ENCODE assay signal across 30 cellular contexts in the genomic region with DNA sequence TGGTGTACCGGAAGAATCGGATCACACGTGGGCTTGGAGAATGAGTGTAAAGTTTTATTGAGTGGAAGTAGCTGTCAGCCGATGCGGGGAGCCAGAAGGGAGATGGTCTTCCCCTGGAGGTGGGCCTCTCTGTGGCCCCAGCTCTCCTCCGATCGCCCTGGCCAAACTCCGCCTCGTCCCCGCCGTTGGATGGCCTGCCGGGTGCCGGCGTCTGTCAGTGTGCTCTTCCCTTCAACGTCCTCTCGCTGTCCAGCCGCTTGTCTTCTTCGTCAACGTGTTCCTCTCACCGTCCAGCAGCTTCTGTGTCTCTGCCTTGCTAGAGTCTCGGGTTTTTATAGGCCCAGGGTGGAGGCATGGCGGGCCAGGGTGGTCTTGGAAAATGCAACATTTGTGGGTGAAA. TPM values are rescaled to one million over a fixed set of nuclear protein-coding genes. Genes with fewer than 3 reads are reported as not detected.
"Had no signal": no experiment of that assay in that cellular context is flagged by ENCODE, and none has a peak within 500 bp of the region (broad histone marks: within the 10 kb centered on the region; RNA-seq: fewer than 3 reads in every experiment).

No MANE protein-coding gene starts in this region.

- H3K4me3 ChIP-seq: stomach, suprapubic skin, testis, thoracic aorta, thyroid gland, tibial artery, tibial nerve, transverse colon, upper lobe of left lung, upper lobe of right lung, uterus, vagina had no signal

- H3K9me3 Mint-ChIP-seq: stimulated activated effector memory CD8-positive, alpha-beta T cell treated with anti-CD3 and anti-CD28 coated beads, Interleukin-12 subunit alpha, Interleukin-12 subunit beta, amount 100 ng/mL, for 72 hours; stimulated activated memory B cell treated with anti-CD40 and anti-IgM and Interleukin-4, amounts not matched to agents 10 μg/mL and 1 μg/mL and 100 μg/mL, for 72 hours; stimulated activated naive B cell treated with anti-CD40 and anti-IgM and Interleukin-4, amounts not matched to agents 10 μg/mL and 1 μg/mL and 100 μg/mL, for 72 hours; stimulated activated naive CD8-positive, alpha-beta T cell treated with anti-CD3 and anti-CD28 coated beads, Interleukin-15, amount 100 ng/mL, for 72 hours; stimulated activated naive CD8-positive, alpha-beta T cell treated with anti-CD3 and anti-CD28 coated beads, Interleukin-15, Interleukin-2, amounts not matched to agents 100 ng/mL and 50 ng/mL, for 24 hours; type B pancreatic cell had no signal

- H3K27me3 Mint-ChIP-seq: stimulated activated naive CD8-positive, alpha-beta T cell treated with anti-CD3 and anti-CD28 coated beads, Interleukin-15, amount 100 ng/mL, for 72 hours; stimulated activated naive CD8-positive, alpha-beta T cell treated with anti-CD3 and anti-CD28 coated beads, Interleukin-15, Interleukin-2, amounts not matched to agents 100 ng/mL and 50 ng/mL, for 24 hours; type B pancreatic cell had no signal

- H3K4me1 ChIP-seq: stomach, suprapubic skin, testis, thyroid gland, tibial artery, tibial nerve, transverse colon, upper lobe of left lung, upper lobe of right lung, uterus, vagina had no signal

- H3K36me3 ChIP-seq: stomach, suprapubic skin, thoracic aorta, thyroid gland, tibial artery, tibial nerve, transverse colon, upper lobe of left lung, upper lobe of right lung, uterus, vagina had no signal

- H3K4me3 Mint-ChIP-seq: stimulated activated effector memory CD8-positive, alpha-beta T cell treated with anti-CD3 and anti-CD28 coated beads, Interleukin-12 subunit alpha, Interleukin-12 subunit beta, amount 100 ng/mL, for 72 hours; stimulated activated memory B cell treated with anti-CD40 and anti-IgM and Interleukin-4, amounts not matched to agents 10 μg/mL and 1 μg/mL and 100 μg/mL, for 72 hours; stimulated activated naive B cell treated with anti-CD40 and anti-IgM and Interleukin-4, amounts not matched to agents 10 μg/mL and 1 μg/mL and 100 μg/mL, for 72 hours; stimulated activated naive CD8-positive, alpha-beta T cell treated with anti-CD3 and anti-CD28 coated beads, Interleukin-15, amount 100 ng/mL, for 72 hours; stimulated activated naive CD8-positive, alpha-beta T cell treated with anti-CD3 and anti-CD28 coated beads, Interleukin-15, Interleukin-2, amounts not matched to agents 100 ng/mL and 50 ng/mL, for 24 hours; type B pancreatic cell had no signal

- H3K36me3 Mint-ChIP-seq: stimulated activated effector memory CD8-positive, alpha-beta T cell treated with anti-CD3 and anti-CD28 coated beads, Interleukin-12 subunit alpha, Interleukin-12 subunit beta, amount 100 ng/mL, for 72 hours; stimulated activated memory B cell treated with anti-CD40 and anti-IgM and Interleukin-4, amounts not matched to agents 10 μg/mL and 1 μg/mL and 100 μg/mL, for 72 hours; stimulated activated naive B cell treated with anti-CD40 and anti-IgM and Interleukin-4, amounts not matched to agents 10 μg/mL and 1 μg/mL and 100 μg/mL, for 72 hours; type B pancreatic cell had no signal

- H3K27ac ChIP-seq: stomach, suprapubic skin, testis, thoracic aorta, thyroid gland, tibial artery, tibial nerve, transverse colon, upper lobe of left lung, upper lobe of right lung, uterus, vagina had no signal

- H3K27ac Mint-ChIP-seq: stimulated activated effector memory CD8-positive, alpha-beta T cell treated with anti-CD3 and anti-CD28 coated beads, Interleukin-12 subunit alpha, Interleukin-12 subunit beta, amount 100 ng/mL, for 72 hours; stimulated activated memory B cell treated with anti-CD40 and anti-IgM and Interleukin-4, amounts not matched to agents 10 μg/mL and 1 μg/mL and 100 μg/mL, for 72 hours; stimulated activated naive B cell treated with anti-CD40 and anti-IgM and Interleukin-4, amounts not matched to agents 10 μg/mL and 1 μg/mL and 100 μg/mL, for 72 hours; stimulated activated naive CD8-positive, alpha-beta T cell treated with anti-CD3 and anti-CD28 coated beads, Interleukin-15, amount 100 ng/mL, for 72 hours; stimulated activated naive CD8-positive, alpha-beta T cell treated with anti-CD3 and anti-CD28 coated beads, Interleukin-15, Interleukin-2, amounts not matched to agents 100 ng/mL and 50 ng/mL, for 24 hours; type B pancreatic cell had no signal

- H3K9me3 ChIP-seq: suprapubic skin, testis, thoracic aorta, thyroid gland, tibial nerve, transverse colon, upper lobe of left lung, upper lobe of right lung, uterus, vagina had no signal

- H3K27me3 ChIP-seq: stomach, suprapubic skin, testis, thyroid gland, tibial artery, tibial nerve, transverse colon, upper lobe of left lung, upper lobe of right lung, uterus, vagina had no signal

- H3K4me1 Mint-ChIP-seq: stimulated activated effector memory CD8-positive, alpha-beta T cell treated with anti-CD3 and anti-CD28 coated beads, Interleukin-12 subunit alpha, Interleukin-12 subunit beta, amount 100 ng/mL, for 72 hours; stimulated activated memory B cell treated with anti-CD40 and anti-IgM and Interleukin-4, amounts not matched to agents 10 μg/mL and 1 μg/mL and 100 μg/mL, for 72 hours; stimulated activated naive B cell treated with anti-CD40 and anti-IgM and Interleukin-4, amounts not matched to agents 10 μg/mL and 1 μg/mL and 100 μg/mL, for 72 hours; stimulated activated naive CD8-positive, alpha-beta T cell treated with anti-CD3 and anti-CD28 coated beads, Interleukin-15, amount 100 ng/mL, for 72 hours had no signal

- DNase-seq: stimulated activated CD4-positive, alpha-beta T cell treated with anti-CD3 and anti-CD28 coated beads, Interleukin-2, amount 100 ng/mL, for 48 hours; stimulated activated CD4-positive, alpha-beta T cell treated with anti-CD3 and anti-CD28 coated beads, Interleukin-4, amount 100 ng/mL, for 1 hour; stimulated activated CD4-positive, alpha-beta T cell treated with anti-CD3 and anti-CD28 coated beads, Interleukin-4, amount 100 ng/mL, for 24 hours; stimulated activated CD4-positive, alpha-beta T cell treated with anti-CD3 and anti-CD28 coated beads, Interleukin-4, amount 100 ng/mL, for 4 hours; stimulated activated CD8-positive, alpha-beta memory T cell treated with anti-CD3 and anti-CD28 coated beads, Interleukin-4, amount 100 ng/mL, for 48 hours; stimulated activated naive B cell treated with anti-CD40 and anti-IgM and Interleukin-4, amounts not matched to agents 10 μg/mL and 1 μg/mL and 100 μg/mL, for 72 hours; stimulated activated naive CD4-positive, alpha-beta T cell; stimulated activated naive CD4-positive, alpha-beta T cell treated with Interleukin-2 at 50 U/mL for 16 hours; stimulated activated naive CD8-positive, alpha-beta T cell treated with anti-CD3 and anti-CD28 coated beads, Interleukin-15, amount 100 ng/mL, for 72 hours; stimulated activated naive CD8-positive, alpha-beta T cell treated with anti-CD3 and anti-CD28 coated beads, Interleukin-15, Interleukin-2, amounts not matched to agents 100 U/mL and 50 U/mL, for 24 hours; stomach; substantia nigra; testis; thyroid gland; tibial artery; transverse colon; upper lobe of right lung; uterus had no signal

- ATAC-seq: stimulated activated effector memory CD8-positive, alpha-beta T cell treated with anti-CD3 and anti-CD28 coated beads, Interleukin-12 subunit alpha, Interleukin-12 subunit beta, amount 100 ng/mL, for 72 hours; stimulated activated memory B cell treated with anti-CD40 and anti-IgM and Interleukin-4, amounts not matched to agents 10 μg/mL and 1 μg/mL and 100 μg/mL, for 72 hours; stimulated activated naive B cell treated with anti-CD40 and anti-IgM and Interleukin-4, amounts not matched to agents 10 μg/mL and 1 μg/mL and 100 μg/mL, for 72 hours; stimulated activated naive CD8-positive, alpha-beta T cell treated with anti-CD3 and anti-CD28 coated beads, Interleukin-15, amount 100 ng/mL, for 72 hours; stimulated activated naive CD8-positive, alpha-beta T cell treated with anti-CD3 and anti-CD28 coated beads, Interleukin-15, Interleukin-2, amounts not matched to agents 100 U/mL and 50 U/mL, for 24 hours; upper lobe of right lung had no signal

RNA-seq across cellular contexts. Expression of a gene that starts 27.6 kb away (rescaled TPM):
- total RNA-seq: stomach, subcutaneous adipose tissue, thoracic aorta, thyroid gland, transverse colon, upper lobe of left lung, upper lobe of right lung, ureter, vagina had no signal
- polyA plus RNA-seq: stomach, urinary bladder had no signal
